Comparison of ENCODE assay signal across 32 cellular contexts in genomic region chr10:123809632-123810031, GRCh38.
"Had no signal": no experiment of that assay in that cellular context is flagged by ENCODE, and none has a peak within 500 bp of the region (broad histone marks: within the 10 kb centered on the region; RNA-seq: fewer than 3 reads in every experiment).

No MANE protein-coding gene starts in this region.

- H3K4me2 ChIP-seq: PC-9 had no signal

- FAIRE-seq: RCC 7860 had no signal

- ATAC-seq: activated CD8-positive, alpha-beta memory T cell treated with anti-CD3 and anti-CD28 coated beads, Interleukin-2, amount 10 ng/mL, durations not matched to agents 7 days and 5 days had no signal

- H3K36me3 ChIP-seq: SJCRH30, WERI-Rb-1 had no signal

- H2AFZ ChIP-seq: PC-9 had no signal

- H3K4me1 ChIP-seq: SJCRH30 had no signal

- H3K27me3 ChIP-seq: SJCRH30 had no signal

- DNase-seq: activated CD4-positive, alpha-beta memory T cell treated with anti-CD3 and anti-CD28 coated beads, Interleukin-2, amount 10 ng/mL, durations not matched to agents 7 days and 5 days; activated CD4-positive, alpha-beta T cell treated with anti-CD3 and anti-CD28 coated beads for 1 hour; activated CD4-positive, alpha-beta T cell treated with anti-CD3 and anti-CD28 coated beads for 48 hours; activated CD4-positive, CD25-positive, alpha-beta regulatory T cell; activated CD8-positive, alpha-beta memory T cell treated with anti-CD3 and anti-CD28 coated beads for 24 hours; activated CD8-positive, alpha-beta memory T cell treated with anti-CD3 and anti-CD28 coated beads, Interleukin-2, amount 10 ng/mL, durations not matched to agents 7 days and 5 days; activated CD8-positive, alpha-beta memory T cell treated with anti-CD3 and anti-CD28 coated beads, Interleukin-2, amount 50 U/mL, for 48 hours; activated effector memory CD4-positive, alpha-beta T cell treated with Interleukin-2 at 50 U/mL for 16 hours; activated naive CD4-positive, alpha-beta T cell treated with anti-CD3 and anti-CD28 coated beads, Interleukin-2, amount 10 ng/mL, durations not matched to agents 7 days and 5 days; activated naive CD8-positive, alpha-beta T cell treated with anti-CD3 and anti-CD28 coated beads, Interleukin-2, amount 50 U/mL, for 24 hours; activated T-cell treated with anti-CD3 and anti-CD28 coated beads, Interleukin-2, amount 50 U/mL, for 48 hours; anterior cingulate cortex; caudate nucleus; cerebellar nuclear complex; Karpas-422; NCI-H1048; NCI-H1105 treated with DMSO at 0.1 percent for 48 hours; NCI-H1436; NCI-H1694; NCI-H1930; NCI-H2081 treated with DMSO at 0.1 percent for 48 hours; NCI-H510A; NCI-H526; NCI-H748 treated with DMSO at 0.1 percent for 48 hours; PC-9; Right ventricle myocardium superior; SJCRH30; T1000; WERI-Rb-1 had no signal

- H3K4me3 ChIP-seq: PC-9, SJCRH30, SK-N-MC had no signal

- H3K27ac ChIP-seq: PC-9, RWPE1, SJCRH30, SK-N-MC, WERI-Rb-1 had no signal

- H3K9me3 ChIP-seq: SJCRH30 had no signal
